Comparison of ENCODE assay signal across 27 cellular contexts in the genomic region with DNA sequence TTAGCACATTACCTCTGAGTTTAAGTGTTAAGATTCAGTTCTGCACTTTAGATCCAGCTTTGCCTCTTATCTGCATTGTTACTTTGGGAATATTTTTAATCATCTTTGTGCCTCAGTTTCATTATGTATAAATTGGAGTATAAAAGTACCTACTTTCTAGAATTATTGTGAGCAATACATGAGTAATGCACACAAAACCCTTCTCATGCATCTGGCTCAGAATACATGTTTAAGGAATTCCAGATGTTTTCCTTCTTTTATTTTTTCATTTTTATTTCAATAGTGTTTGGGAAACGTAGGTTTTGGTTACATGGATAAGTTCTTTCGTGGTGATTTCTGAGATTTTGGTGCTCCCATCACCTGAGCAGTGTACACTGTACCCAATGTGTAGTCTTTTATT. TPM values are rescaled to one million over a fixed set of nuclear protein-coding genes. Genes with fewer than 3 reads are reported as not detected.
"Had no signal": no experiment of that assay in that cellular context is flagged by ENCODE, and none has a peak within 500 bp of the region (broad histone marks: within the 10 kb centered on the region; RNA-seq: fewer than 3 reads in every experiment).

No MANE protein-coding gene starts in this region.

- H3K4me3 ChIP-seq: esophagus muscularis mucosa, gastrocnemius medialis, left lung, lung, sigmoid colon, transverse colon had no signal

- H3K36me3 ChIP-seq: esophagus muscularis mucosa, gastrocnemius medialis, left lung, sigmoid colon, transverse colon, WERI-Rb-1 had no signal

- H3K9me3 ChIP-seq: esophagus muscularis mucosa, gastrocnemius medialis, left lung, sigmoid colon, transverse colon had no signal

- H3K4me1 ChIP-seq: esophagus muscularis mucosa, gastrocnemius medialis, left lung, sigmoid colon, transverse colon had no signal

- DNase-seq: activated CD4-positive, alpha-beta T cell treated with anti-CD3 and anti-CD28 coated beads, Interleukin-2, amount 50 U/mL, for 1 hour; activated CD4-positive, CD25-positive, alpha-beta regulatory T cell treated with anti-CD3 and anti-CD28 coated beads, Interleukin-2, amount 50 U/mL, for 72 hours; activated CD8-positive, alpha-beta T cell treated with anti-CD3 and anti-CD28 coated beads, Interleukin-2, amount 10 ng/mL, durations not matched to agents 7 days and 5 days; activated gamma-delta T cell; activated naive CD4-positive, alpha-beta T cell treated with anti-CD3 and anti-CD28 coated beads, Interleukin-2, amount 50 U/mL, for 16 hours; aorta; gastrocnemius medialis; hippocampal formation; kidney glomerular epithelial cell; left lung; naive thymus-derived CD4-positive, alpha-beta T cell; sigmoid colon; stimulated activated CD4-positive, alpha-beta T cell treated with anti-CD3 and anti-CD28 coated beads, Interleukin-2, amount 100 ng/mL, for 48 hours; stimulated activated CD8-positive, alpha-beta memory T cell treated with anti-CD3 and anti-CD28 coated beads, Interleukin-4, amount 100 ng/mL, for 48 hours; stimulated activated naive B cell treated with anti-CD40 and anti-IgM and Interleukin-4, amounts not matched to agents 10 μg/mL and 1 μg/mL and 100 μg/mL, for 72 hours; transverse colon; WERI-Rb-1 had no signal

- H3K27me3 ChIP-seq: esophagus muscularis mucosa, gastrocnemius medialis, sigmoid colon, transverse colon had no signal

RNA-seq across cellular contexts. Expression of gene C8A, which starts 14.2 kb away (rescaled TPM):
- total RNA-seq: activated CD8-positive, alpha-beta T cell treated with anti-CD3 and anti-CD28 coated beads, Interleukin-2, amount 10 ng/mL, durations not matched to agents 7 days and 5 days; activated T-helper 1 cell treated with anti-CD3 and anti-CD28 coated beads, Interleukin-12 subunit alpha, Interleukin-12 subunit beta, Interleukin-2, Interleukin-4 antibody, amounts not matched to agents 30 ng/mL and 10 ng/mL and 1 ng/mL, durations not matched to agents 14 hours and 24 hours and 36 hours; aorta; cardiac septum; dermis microvascular lymphatic vessel endothelial cell; esophagus muscularis mucosa; left lung; naive thymus-derived CD4-positive, alpha-beta T cell; neural crest cell; osteoblast; posterior vena cava; renal cortical epithelial cell; sigmoid colon; temporal lobe; transverse colon had no signal

RNA-seq across cellular contexts. Expression of gene FYB2, which starts 49.6 kb away (rescaled TPM):
- total RNA-seq: activated CD8-positive, alpha-beta T cell treated with anti-CD3 and anti-CD28 coated beads, Interleukin-2, amount 10 ng/mL, durations not matched to agents 7 days and 5 days; activated T-helper 1 cell treated with anti-CD3 and anti-CD28 coated beads, Interleukin-12 subunit alpha, Interleukin-12 subunit beta, Interleukin-2, Interleukin-4 antibody, amounts not matched to agents 30 ng/mL and 10 ng/mL and 1 ng/mL, durations not matched to agents 14 hours and 24 hours and 36 hours; aorta; dermis microvascular lymphatic vessel endothelial cell; esophagus muscularis mucosa; naive thymus-derived CD4-positive, alpha-beta T cell; neural crest cell; osteoblast; posterior vena cava; sigmoid colon had no signal
